1 cellular context compared by ENCODE assay signal in genomic region chr20:23311932-23312331, GRCh38.
TF ChIP-seq lines count a peak whose summit lies in the region.

No MANE protein-coding gene starts in this region.

TF ChIP-seq in K562, 482 proteins besides CTCF, POLR2A, EP300 and RAD21 (continued from another document and continues in another):
- TF ChIP-seq, protein P1, sequence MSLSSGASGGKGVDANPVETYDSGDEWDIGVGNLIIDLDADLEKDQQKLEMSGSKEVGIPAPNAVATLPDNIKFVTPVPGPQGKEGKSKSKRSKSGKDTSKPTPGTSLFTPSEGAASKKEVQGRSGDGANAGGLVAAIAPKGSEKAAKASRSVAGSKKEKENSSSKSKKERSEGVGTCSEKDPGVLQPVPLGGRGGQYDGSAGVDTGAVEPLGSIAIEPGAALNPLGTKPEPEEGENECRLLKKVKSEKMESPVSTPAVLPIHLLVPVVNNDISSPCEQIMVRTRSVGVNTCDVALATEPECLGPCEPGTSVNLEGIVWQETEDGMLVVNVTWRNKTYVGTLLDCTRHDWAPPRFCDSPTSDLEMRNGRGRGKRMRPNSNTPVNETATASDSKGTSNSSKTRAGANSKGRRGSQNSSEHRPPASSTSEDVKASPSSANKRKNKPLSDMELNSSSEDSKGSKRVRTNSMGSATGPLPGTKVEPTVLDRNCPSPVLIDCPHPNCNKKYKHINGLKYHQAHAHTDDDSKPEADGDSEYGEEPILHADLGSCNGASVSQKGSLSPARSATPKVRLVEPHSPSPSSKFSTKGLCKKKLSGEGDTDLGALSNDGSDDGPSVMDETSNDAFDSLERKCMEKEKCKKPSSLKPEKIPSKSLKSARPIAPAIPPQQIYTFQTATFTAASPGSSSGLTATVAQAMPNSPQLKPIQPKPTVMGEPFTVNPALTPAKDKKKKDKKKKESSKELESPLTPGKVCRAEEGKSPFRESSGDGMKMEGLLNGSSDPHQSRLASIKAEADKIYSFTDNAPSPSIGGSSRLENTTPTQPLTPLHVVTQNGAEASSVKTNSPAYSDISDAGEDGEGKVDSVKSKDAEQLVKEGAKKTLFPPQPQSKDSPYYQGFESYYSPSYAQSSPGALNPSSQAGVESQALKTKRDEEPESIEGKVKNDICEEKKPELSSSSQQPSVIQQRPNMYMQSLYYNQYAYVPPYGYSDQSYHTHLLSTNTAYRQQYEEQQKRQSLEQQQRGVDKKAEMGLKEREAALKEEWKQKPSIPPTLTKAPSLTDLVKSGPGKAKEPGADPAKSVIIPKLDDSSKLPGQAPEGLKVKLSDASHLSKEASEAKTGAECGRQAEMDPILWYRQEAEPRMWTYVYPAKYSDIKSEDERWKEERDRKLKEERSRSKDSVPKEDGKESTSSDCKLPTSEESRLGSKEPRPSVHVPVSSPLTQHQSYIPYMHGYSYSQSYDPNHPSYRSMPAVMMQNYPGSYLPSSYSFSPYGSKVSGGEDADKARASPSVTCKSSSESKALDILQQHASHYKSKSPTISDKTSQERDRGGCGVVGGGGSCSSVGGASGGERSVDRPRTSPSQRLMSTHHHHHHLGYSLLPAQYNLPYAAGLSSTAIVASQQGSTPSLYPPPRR (CRISPR knock-in tag; IDR thresholded peaks at IDR 0.05; ENCODE audit: borderline replicate concordance): no peak
- no peak for TF ChIP-seq SNRNP70 (optimal IDR thresholded peaks at IDR 0.05; ENCODE audit: low read depth, low read length)
- TF ChIP-seq L3MBTL2 (IDR thresholded peaks at IDR 0.05): no peak
- TF ChIP-seq ZNF143 (CRISPR knock-in tag; IDR thresholded peaks at IDR 0.05): no peak
- no peak for TF ChIP-seq RBM25 (IDR thresholded peaks at IDR 0.05; ENCODE audit: low read depth, low read length, severe bottlenecking)
- no peak for TF ChIP-seq ZNF253 (CRISPR knock-in tag; conservative IDR thresholded peaks at IDR 0.05)
- TF ChIP-seq CBFA2T3 (IDR thresholded peaks at IDR 0.05): peak; percentile 94
- TF ChIP-seq WHSC1 (IDR thresholded peaks at IDR 0.05; ENCODE audit: low read length): no peak
- no peak for TF ChIP-seq FOXP1 (CRISPR knock-in tag; IDR thresholded peaks at IDR 0.05)
- no peak for TF ChIP-seq GABPB2 (CRISPR knock-in tag; conservative IDR thresholded peaks at IDR 0.05)
- TF ChIP-seq NRF1 (conservative IDR thresholded peaks at IDR 0.05 in 1 of 2, IDR thresholded peaks at IDR 0.05 in 1 of 2): peak in 1 of 2 experiments; percentile 34; a peak in 2 of 4 replicates
- TF ChIP-seq, protein P2, sequence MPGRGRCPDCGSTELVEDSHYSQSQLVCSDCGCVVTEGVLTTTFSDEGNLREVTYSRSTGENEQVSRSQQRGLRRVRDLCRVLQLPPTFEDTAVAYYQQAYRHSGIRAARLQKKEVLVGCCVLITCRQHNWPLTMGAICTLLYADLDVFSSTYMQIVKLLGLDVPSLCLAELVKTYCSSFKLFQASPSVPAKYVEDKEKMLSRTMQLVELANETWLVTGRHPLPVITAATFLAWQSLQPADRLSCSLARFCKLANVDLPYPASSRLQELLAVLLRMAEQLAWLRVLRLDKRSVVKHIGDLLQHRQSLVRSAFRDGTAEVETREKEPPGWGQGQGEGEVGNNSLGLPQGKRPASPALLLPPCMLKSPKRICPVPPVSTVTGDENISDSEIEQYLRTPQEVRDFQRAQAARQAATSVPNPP (IDR thresholded peaks at IDR 0.05; ENCODE audit: borderline replicate concordance, insufficient read depth, insufficient read length): no peak
- TF ChIP-seq E2F8 (IDR thresholded peaks at IDR 0.05; ENCODE audit: low read depth, partially characterized antibody): no peak
- TF ChIP-seq HLTF (IDR thresholded peaks at IDR 0.05): no peak
- peak; percentile 57 for TF ChIP-seq CXXC5 (CRISPR knock-in tag; IDR thresholded peaks at IDR 0.05)
- no peak for TF ChIP-seq ZC3H4 (CRISPR knock-in tag; IDR thresholded peaks at IDR 0.05; ENCODE audit: borderline replicate concordance)
- no peak for TF ChIP-seq MAX (CRISPR knock-in tag; IDR thresholded peaks at IDR 0.05)
- TF ChIP-seq RBM14 (IDR thresholded peaks at IDR 0.05; ENCODE audit: borderline replicate concordance, insufficient read depth, low read depth, low read length): no peak
- TF ChIP-seq TCF7L2 (IDR thresholded peaks at IDR 0.05; ENCODE audit: low read depth, low read length): no peak
- peak; percentile 95 for TF ChIP-seq MEIS2 (IDR thresholded peaks at IDR 0.05; ENCODE audit: partially characterized antibody)
- TF ChIP-seq NR2C2 (CRISPR knock-in tag; IDR thresholded peaks at IDR 0.05): no peak
- TF ChIP-seq NR2C2 (tag; IDR thresholded peaks at IDR 0.05): peak; percentile 66
- no peak for TF ChIP-seq SRSF3 (IDR thresholded peaks at IDR 0.05; ENCODE audit: insufficient read depth, low read length)
- no peak for TF ChIP-seq ZNF778 (CRISPR knock-in tag; IDR thresholded peaks at IDR 0.05)
- peak; percentile 89 for TF ChIP-seq CBFA2T2 (conservative IDR thresholded peaks at IDR 0.05)
- no peak for TF ChIP-seq HNRNPL (IDR thresholded peaks at IDR 0.05; ENCODE audit: low read depth, low read length)
- no peak for TF ChIP-seq TOE1 (IDR thresholded peaks at IDR 0.05; ENCODE audit: borderline replicate concordance)
- TF ChIP-seq TOE1 (CRISPR knock-in tag; IDR thresholded peaks at IDR 0.05; ENCODE audit: borderline replicate concordance, low read depth): no peak
- TF ChIP-seq, protein P3, sequence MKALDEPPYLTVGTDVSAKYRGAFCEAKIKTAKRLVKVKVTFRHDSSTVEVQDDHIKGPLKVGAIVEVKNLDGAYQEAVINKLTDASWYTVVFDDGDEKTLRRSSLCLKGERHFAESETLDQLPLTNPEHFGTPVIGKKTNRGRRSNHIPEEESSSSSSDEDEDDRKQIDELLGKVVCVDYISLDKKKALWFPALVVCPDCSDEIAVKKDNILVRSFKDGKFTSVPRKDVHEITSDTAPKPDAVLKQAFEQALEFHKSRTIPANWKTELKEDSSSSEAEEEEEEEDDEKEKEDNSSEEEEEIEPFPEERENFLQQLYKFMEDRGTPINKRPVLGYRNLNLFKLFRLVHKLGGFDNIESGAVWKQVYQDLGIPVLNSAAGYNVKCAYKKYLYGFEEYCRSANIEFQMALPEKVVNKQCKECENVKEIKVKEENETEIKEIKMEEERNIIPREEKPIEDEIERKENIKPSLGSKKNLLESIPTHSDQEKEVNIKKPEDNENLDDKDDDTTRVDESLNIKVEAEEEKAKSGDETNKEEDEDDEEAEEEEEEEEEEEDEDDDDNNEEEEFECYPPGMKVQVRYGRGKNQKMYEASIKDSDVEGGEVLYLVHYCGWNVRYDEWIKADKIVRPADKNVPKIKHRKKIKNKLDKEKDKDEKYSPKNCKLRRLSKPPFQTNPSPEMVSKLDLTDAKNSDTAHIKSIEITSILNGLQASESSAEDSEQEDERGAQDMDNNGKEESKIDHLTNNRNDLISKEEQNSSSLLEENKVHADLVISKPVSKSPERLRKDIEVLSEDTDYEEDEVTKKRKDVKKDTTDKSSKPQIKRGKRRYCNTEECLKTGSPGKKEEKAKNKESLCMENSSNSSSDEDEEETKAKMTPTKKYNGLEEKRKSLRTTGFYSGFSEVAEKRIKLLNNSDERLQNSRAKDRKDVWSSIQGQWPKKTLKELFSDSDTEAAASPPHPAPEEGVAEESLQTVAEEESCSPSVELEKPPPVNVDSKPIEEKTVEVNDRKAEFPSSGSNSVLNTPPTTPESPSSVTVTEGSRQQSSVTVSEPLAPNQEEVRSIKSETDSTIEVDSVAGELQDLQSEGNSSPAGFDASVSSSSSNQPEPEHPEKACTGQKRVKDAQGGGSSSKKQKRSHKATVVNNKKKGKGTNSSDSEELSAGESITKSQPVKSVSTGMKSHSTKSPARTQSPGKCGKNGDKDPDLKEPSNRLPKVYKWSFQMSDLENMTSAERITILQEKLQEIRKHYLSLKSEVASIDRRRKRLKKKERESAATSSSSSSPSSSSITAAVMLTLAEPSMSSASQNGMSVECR (CRISPR knock-in tag; IDR thresholded peaks at IDR 0.05): no peak
- no peak for TF ChIP-seq TSC22D4 (tag; IDR thresholded peaks at IDR 0.05)
- no peak for TF ChIP-seq NR0B1 (IDR thresholded peaks at IDR 0.05; ENCODE audit: partially characterized antibody)
- TF ChIP-seq BRD9 (IDR thresholded peaks at IDR 0.05; ENCODE audit: low read depth, partially characterized antibody): no peak
- TF ChIP-seq TEAD2 (tag; IDR thresholded peaks at IDR 0.05): no peak
- no peak for TF ChIP-seq FOS (IDR thresholded peaks at IDR 0.05; ENCODE audit: extremely low read depth, insufficient read length)
- no peak for TF ChIP-seq HDAC8 (tag; IDR thresholded peaks at IDR 0.05)
- no peak for TF ChIP-seq PURB (CRISPR knock-in tag; IDR thresholded peaks at IDR 0.05; ENCODE audit: low read depth)
- TF ChIP-seq SMAD2 (IDR thresholded peaks at IDR 0.05; ENCODE audit: low read depth, low read length): no peak
- TF ChIP-seq MTA3 (IDR thresholded peaks at IDR 0.05; ENCODE audit: borderline replicate concordance): no peak
- no peak for TF ChIP-seq ZBTB1 (CRISPR knock-in tag; IDR thresholded peaks at IDR 0.05; ENCODE audit: borderline replicate concordance, low read depth)
- TF ChIP-seq, protein P4, sequence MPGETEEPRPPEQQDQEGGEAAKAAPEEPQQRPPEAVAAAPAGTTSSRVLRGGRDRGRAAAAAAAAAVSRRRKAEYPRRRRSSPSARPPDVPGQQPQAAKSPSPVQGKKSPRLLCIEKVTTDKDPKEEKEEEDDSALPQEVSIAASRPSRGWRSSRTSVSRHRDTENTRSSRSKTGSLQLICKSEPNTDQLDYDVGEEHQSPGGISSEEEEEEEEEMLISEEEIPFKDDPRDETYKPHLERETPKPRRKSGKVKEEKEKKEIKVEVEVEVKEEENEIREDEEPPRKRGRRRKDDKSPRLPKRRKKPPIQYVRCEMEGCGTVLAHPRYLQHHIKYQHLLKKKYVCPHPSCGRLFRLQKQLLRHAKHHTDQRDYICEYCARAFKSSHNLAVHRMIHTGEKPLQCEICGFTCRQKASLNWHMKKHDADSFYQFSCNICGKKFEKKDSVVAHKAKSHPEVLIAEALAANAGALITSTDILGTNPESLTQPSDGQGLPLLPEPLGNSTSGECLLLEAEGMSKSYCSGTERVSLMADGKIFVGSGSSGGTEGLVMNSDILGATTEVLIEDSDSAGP (CRISPR knock-in tag; IDR thresholded peaks at IDR 0.05): no peak
- TF ChIP-seq MAFK (IDR thresholded peaks at IDR 0.05; ENCODE audit: low read length): no peak
- TF ChIP-seq MEF2A (IDR thresholded peaks at IDR 0.05; ENCODE audit: control insufficient read depth, low read depth, low read length): no peak
- no peak for TF ChIP-seq RBBP5 (IDR thresholded peaks at IDR 0.05; ENCODE audit: borderline replicate concordance, insufficient read depth, low read length, poor library complexity, severe bottlenecking)
- no peak for TF ChIP-seq ZNF699 (CRISPR knock-in tag; IDR thresholded peaks at IDR 0.05; ENCODE audit: insufficient replicate concordance)
- TF ChIP-seq GATA2 (CRISPR knock-in tag; IDR thresholded peaks at IDR 0.05): 0 out of 2 replicates have a peak, but pooled peaks have one; percentile 60
- no peak for TF ChIP-seq MXI1 (IDR thresholded peaks at IDR 0.05; ENCODE audit: low read depth, low read length)
- TF ChIP-seq DACH1 (IDR thresholded peaks at IDR 0.05; ENCODE audit: partially characterized antibody): peak; percentile 69
- no peak for TF ChIP-seq DEAF1 (CRISPR knock-in tag; IDR thresholded peaks at IDR 0.05)
- TF ChIP-seq SMARCE1 (IDR thresholded peaks at IDR 0.05): peak; percentile 57; the same call in 1 of the 2 replicates
- TF ChIP-seq ZNF212 (CRISPR knock-in tag; IDR thresholded peaks at IDR 0.05): no peak
